10 cellular contexts compared by ENCODE assay signal in the genomic region with DNA sequence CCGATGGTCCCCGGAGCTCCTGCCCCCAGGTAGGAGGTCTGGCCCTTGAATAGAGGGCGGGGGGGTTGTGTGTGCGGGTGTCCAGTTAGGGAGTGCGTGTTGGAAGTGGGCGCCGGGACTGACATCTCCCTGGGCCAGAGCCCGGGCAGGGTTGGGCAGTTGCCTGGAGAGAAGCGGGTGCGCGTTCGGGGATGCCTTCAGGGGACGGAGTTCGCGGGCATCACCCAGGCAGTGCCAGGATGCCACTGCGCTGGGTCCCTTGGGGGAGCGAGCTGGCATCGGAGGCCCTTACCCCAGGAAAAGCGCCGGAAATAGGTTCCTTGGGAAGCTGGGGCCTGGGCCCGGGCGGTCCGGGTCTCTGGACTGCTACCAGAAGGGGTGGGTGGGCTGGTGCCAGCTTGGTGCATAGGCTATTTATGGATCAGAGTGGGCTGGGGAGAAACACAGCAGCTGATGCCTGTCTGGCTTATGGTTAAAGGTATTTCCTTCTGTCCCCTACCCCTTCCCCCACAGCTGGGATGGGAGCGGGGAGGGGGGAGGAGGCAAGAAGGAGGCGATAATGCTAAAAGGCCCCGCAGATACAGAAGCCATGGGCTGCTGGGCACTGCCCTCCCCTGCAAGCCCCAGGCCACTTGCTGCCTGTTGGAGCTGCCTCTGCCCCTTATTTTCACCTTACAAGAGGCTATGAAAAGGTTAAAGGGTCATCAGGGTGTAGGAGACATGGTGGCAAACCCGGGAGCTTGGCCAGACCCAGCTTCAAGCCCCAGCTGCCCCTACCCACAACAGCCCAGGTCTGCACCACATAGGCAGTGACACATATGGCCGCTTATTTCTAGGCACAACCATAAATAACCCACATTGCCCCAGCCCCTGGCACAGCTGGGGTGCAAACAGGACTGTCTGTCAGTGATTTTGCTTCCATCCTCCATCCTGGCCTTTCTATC. TPM values are rescaled to one million over a fixed set of nuclear protein-coding genes. Genes with fewer than 3 reads are reported as not detected.
DNase-seq lines count a peak whose midpoint lies in the region; ATAC-seq and TF ChIP-seq lines count a peak whose summit lies in the region.
"Had no signal": no experiment of that assay in that cellular context is flagged by ENCODE, and none has a peak within 500 bp of the region (broad histone marks: within the 10 kb centered on the region; RNA-seq: fewer than 3 reads in every experiment).

No MANE protein-coding gene starts in this region.

- H3K4me1 ChIP-seq in body of pancreas: peaks cover 22% of the 10 kb centered on the region
- peaks cover 8 to 19% of the 10 kb centered on the region in 2 donors for H3K4me1 ChIP-seq in thoracic aorta (ENCODE audit: control insufficient read depth in 1 of 2, low read depth in 2 of 2)

- H3K27me3 ChIP-seq in body of pancreas: no peaks in the 10 kb centered on the region
- peaks cover 3% of the 10 kb centered on the region for H3K27me3 ChIP-seq in thoracic aorta (replicated peaks; ENCODE audit: insufficient read depth)

- DNase-seq in activated naive CD4-positive, alpha-beta T cell treated with anti-CD3 and anti-CD28 coated beads for 36 hours: no peak
- no peak for DNase-seq in activated naive CD4-positive, alpha-beta T cell (lab: John Stamatoyannopoulos, UW)
- DNase-seq in body of pancreas (peak in 1 of 4 donors; percentile 11), memory B cell (ENCODE audit: low spot score in 2 of 2) (no peak), thoracic aorta (ENCODE audit: low spot score) (no peak), SKM-1 (lab: John Stamatoyannopoulos, UW; ENCODE audit: unreplicated experiment) (no peak), superior temporal gyrus (ENCODE audit: extremely low spot score) (no peak)
- DNase-seq: central memory CD4-positive, alpha-beta T cell; left cardiac atrium had no signal

- ATAC-seq in body of pancreas (no peak), memory B cell (ENCODE audit: low read depth) (no peak), thoracic aorta (ENCODE audit: insufficient number of reproducible peaks, low FRiP score, low read depth) (no peak)
- no peak for ATAC-seq in activated CD4-positive, CD25-positive, alpha-beta regulatory T cell treated with anti-CD3 and anti-CD28 coated beads, Interleukin-2, amount 50 U/mL, for 24 hours

- CTCF ChIA-PET in activated naive CD4-positive, alpha-beta T cell treated with anti-CD3 and anti-CD28 coated beads for 36 hours (lab: Charles Lee): no interaction called here

- H3K27me3 Mint-ChIP-seq in activated naive CD4-positive, alpha-beta T cell treated with anti-CD3 and anti-CD28 coated beads for 36 hours (ENCODE audit: low read depth): peaks cover 20% of the 10 kb centered on the region
- H3K27me3 Mint-ChIP-seq in memory B cell: peaks cover 9% of the 10 kb centered on the region

- intact Hi-C loops in activated naive CD4-positive, alpha-beta T cell treated with anti-CD3 and anti-CD28 coated beads for 36 hours (cut with micrococcal nuclease): loop anchor here (10.0 kb wide), 1 partner anchor 678 kb away; the partner anchor contains the start of gene TCP11
- intact Hi-C loops in body of pancreas (cut with DNase I): loop anchor here (10.0 kb wide), 1 partner anchor 138 kb away; no protein-coding TSS in a partner anchor

- TF ChIP-seq POLR2A in body of pancreas (IDR thresholded peaks at IDR 0.05): no peak

- H3K36me3 ChIP-seq in body of pancreas (replicated peaks in 1 of 2; ENCODE audit: insufficient read depth in 1 of 2, low read depth in 2 of 2) (no peaks in the 10 kb centered on the region), thoracic aorta (no peaks in the 10 kb centered on the region)

- H3K27ac ChIP-seq in body of pancreas (no peak overlapping the region), thoracic aorta (no peak overlapping the region)

- no peak overlapping the region for H3K27ac Mint-ChIP-seq in activated naive CD4-positive, alpha-beta T cell treated with anti-CD3 and anti-CD28 coated beads for 36 hours
- no peak overlapping the region for H3K27ac Mint-ChIP-seq in memory B cell

- no peaks in the 10 kb centered on the region for H3K9me3 Mint-ChIP-seq in activated naive CD4-positive, alpha-beta T cell treated with anti-CD3 and anti-CD28 coated beads for 36 hours
- H3K9me3 Mint-ChIP-seq in memory B cell: no peaks in the 10 kb centered on the region

- H3K4me3 ChIP-seq in body of pancreas (peak overlapping the region; percentile 37 to 46), thoracic aorta (peak overlapping the region; percentile 66)

- WGBS in body of pancreas, 2 donors: 26 to 53% methylated on average over 12 to 28 of the region's 28 CpGs

- H3K9me3 ChIP-seq in body of pancreas (no peaks in the 10 kb centered on the region), thoracic aorta (no peaks in the 10 kb centered on the region)

- TF ChIP-seq CTCF in body of pancreas (IDR thresholded peaks at IDR 0.05) (no peak), thoracic aorta (IDR thresholded peaks at IDR 0.05) (no peak)

- H3K4me1 Mint-ChIP-seq in activated naive CD4-positive, alpha-beta T cell treated with anti-CD3 and anti-CD28 coated beads for 36 hours (ENCODE audit: low read depth): peaks cover 6% of the 10 kb centered on the region
- peaks cover 20% of the 10 kb centered on the region for H3K4me1 Mint-ChIP-seq in memory B cell

- no peaks in the 10 kb centered on the region for H3K36me3 Mint-ChIP-seq in activated naive CD4-positive, alpha-beta T cell treated with anti-CD3 and anti-CD28 coated beads for 36 hours (ENCODE audit: low read depth)
- H3K36me3 Mint-ChIP-seq in memory B cell: no peaks in the 10 kb centered on the region

- peak overlapping the region; percentile 12 for H3K4me3 Mint-ChIP-seq in activated naive CD4-positive, alpha-beta T cell treated with anti-CD3 and anti-CD28 coated beads for 36 hours
- peak overlapping the region; percentile 70 for H3K4me3 Mint-ChIP-seq in memory B cell

RNA-seq across cellular contexts. Expression of gene PACSIN1, which starts 0.6 kb away (rescaled TPM):
- total RNA-seq in activated naive CD4-positive, alpha-beta T cell treated with anti-CD3 and anti-CD28 coated beads for 36 hours: under 1 TPM; 0.07 to 0.15 TPM
- total RNA-seq in body of pancreas: under 1 TPM in 1 of 2 donors, not detected in 1; 0.52 TPM
- under 1 TPM in 1 of 2 donors, not detected in 1; 0.14 TPM for total RNA-seq in thoracic aorta

RNA-seq across cellular contexts. Expression of gene RPS10, which starts 40.6 kb away (rescaled TPM):
- total RNA-seq in activated naive CD4-positive, alpha-beta T cell treated with anti-CD3 and anti-CD28 coated beads for 36 hours: 1,000 to 10,000 TPM; 2,718 to 2,727 TPM
- total RNA-seq in body of pancreas (1,000 to 10,000 TPM; 1,206 to 1,361 TPM), thoracic aorta (1,000 to 10,000 TPM in 1 of 2 donors, 100 to 1,000 TPM in 1; 975 to 1,344 TPM)
